Comparison of ENCODE assay signal across 9 cellular contexts in genomic region chr17:28669918-28670317, GRCh38. TPM values are rescaled to one million over a fixed set of nuclear protein-coding genes. Genes with fewer than 3 reads are reported as not detected.
"Had no signal": no experiment of that assay in that cellular context is flagged by ENCODE, and none has a peak within 500 bp of the region (broad histone marks: within the 10 kb centered on the region; RNA-seq: fewer than 3 reads in every experiment).

No MANE protein-coding gene starts in this region.

- DNase-seq: GM23248, GOT3, H7, H9, HCEC 1CT, HFFc6 had no signal

- H2AFZ ChIP-seq: GM23248, GM23338 had no signal

- H3K4me1 Mint-ChIP-seq: GM23338, H9 had no signal

- ATAC-seq: GM23338, HCT116 had no signal

- H3K27ac ChIP-seq: GM23248 had no signal

- H3K4me3 Mint-ChIP-seq: GM23338, H9, HFFc6 had no signal

- H3K4me3 ChIP-seq: GM23248, GM23338 had no signal

- H3K27ac Mint-ChIP-seq: GM23338, H9, HFFc6 had no signal

- H3K4me2 ChIP-seq: GM23338 had no signal

- H3K9me3 Mint-ChIP-seq: GM23338, H9, HFFc6 had no signal

- H3K9ac ChIP-seq: GM23248 had no signal

RNA-seq across cellular contexts. Expression of gene PROCA1, which starts 41.8 kb away (rescaled TPM):
- total RNA-seq: H4 had no signal
